Comparison of ENCODE assay signal across 3 cellular contexts in the genomic region with DNA sequence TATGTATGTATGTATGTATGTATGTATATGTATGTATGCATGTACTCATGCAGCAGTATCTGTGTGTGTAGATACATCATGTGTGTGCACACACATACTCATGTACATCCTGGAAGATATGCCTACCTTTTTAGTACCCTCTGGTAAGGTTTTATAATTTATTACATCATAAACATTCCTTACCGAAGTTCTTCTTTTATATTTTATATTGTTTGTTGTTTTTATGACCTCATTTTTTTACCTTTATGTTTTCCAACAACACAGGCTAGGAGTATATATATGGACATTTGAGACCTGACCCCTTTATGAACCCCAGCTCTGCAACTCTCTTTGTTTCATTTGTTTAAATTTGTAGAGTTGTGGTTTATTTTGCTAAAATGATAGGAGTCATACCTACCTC.
TF ChIP-seq lines count a peak whose summit lies in the region.

No MANE protein-coding gene starts in this region.

TF ChIP-seq in HepG2, 621 proteins besides CTCF, POLR2A, EP300 and RAD21 (continued from another document):
- TF ChIP-seq ATF7 (IDR thresholded peaks at IDR 0.05) (peak; percentile 57; the same call in 1 of the 2 replicates), ATF7 (CRISPR knock-in tag; IDR thresholded peaks at IDR 0.05) (no peak), ZNF883 (CRISPR knock-in tag; IDR thresholded peaks at IDR 0.05; ENCODE audit: not compliant biosample characterization) (no peak)
TF ChIP-seq in HepG2: peak in this region for 1.

TF ChIP-seq in A549, 52 proteins besides CTCF, POLR2A, EP300 and RAD21 (continued from another document):
- TF ChIP-seq REST (IDR thresholded peaks at IDR 0.05) (no peak), HDAC2 (IDR thresholded peaks at IDR 0.05) (no peak), NR3C1 (IDR thresholded peaks at IDR 0.05) (no peak)

TF ChIP-seq in HEK293, 187 proteins besides CTCF, POLR2A, EP300 and RAD21:
- peak; percentile 8; the same call in 1 of the 2 replicates for TF ChIP-seq PRDM6 (tag by site-specific recombination; IDR thresholded peaks at IDR 0.05)
- TF ChIP-seq HOXD13 (CRISPR knock-in tag; IDR thresholded peaks at IDR 0.05; ENCODE audit: borderline replicate concordance), result no peak
- TF ChIP-seq YY2 (tag by site-specific recombination; IDR thresholded peaks at IDR 0.05), result no peak
- no peak for TF ChIP-seq ZNF175 (tag by site-specific recombination; IDR thresholded peaks at IDR 0.05)
- TF ChIP-seq ZNF560 (tag by site-specific recombination; IDR thresholded peaks at IDR 0.05; ENCODE audit: borderline replicate concordance), result no peak
- peak; percentile 74 for TF ChIP-seq ATF2 (tag by site-specific recombination; IDR thresholded peaks at IDR 0.05; ENCODE audit: low read depth)
- TF ChIP-seq, protein P1, sequence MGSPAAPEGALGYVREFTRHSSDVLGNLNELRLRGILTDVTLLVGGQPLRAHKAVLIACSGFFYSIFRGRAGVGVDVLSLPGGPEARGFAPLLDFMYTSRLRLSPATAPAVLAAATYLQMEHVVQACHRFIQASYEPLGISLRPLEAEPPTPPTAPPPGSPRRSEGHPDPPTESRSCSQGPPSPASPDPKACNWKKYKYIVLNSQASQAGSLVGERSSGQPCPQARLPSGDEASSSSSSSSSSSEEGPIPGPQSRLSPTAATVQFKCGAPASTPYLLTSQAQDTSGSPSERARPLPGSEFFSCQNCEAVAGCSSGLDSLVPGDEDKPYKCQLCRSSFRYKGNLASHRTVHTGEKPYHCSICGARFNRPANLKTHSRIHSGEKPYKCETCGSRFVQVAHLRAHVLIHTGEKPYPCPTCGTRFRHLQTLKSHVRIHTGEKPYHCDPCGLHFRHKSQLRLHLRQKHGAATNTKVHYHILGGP (tag by site-specific recombination; IDR thresholded peaks at IDR 0.05), result 0 out of 2 replicates have a peak, but pooled peaks have one; percentile 13
